In the genomic region with DNA sequence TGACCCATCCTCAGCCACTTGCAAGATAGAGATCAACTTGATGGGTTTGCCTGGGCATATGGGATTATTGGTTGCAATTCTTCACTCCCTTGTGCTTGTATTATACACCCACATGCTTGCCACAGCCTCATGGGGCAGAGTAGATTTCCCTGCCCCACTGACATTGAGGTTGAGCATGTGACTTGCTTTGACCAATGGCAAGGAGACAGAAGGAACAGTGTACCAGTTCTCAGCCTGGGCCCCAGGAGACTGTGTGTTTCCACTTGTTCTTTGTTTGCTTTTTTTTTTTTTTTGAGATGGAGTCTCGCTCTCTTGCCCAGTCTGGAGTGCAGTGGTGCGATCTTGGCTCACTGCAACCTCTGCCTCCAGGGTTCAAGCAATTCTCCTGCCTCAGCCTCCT, we compare ENCODE assay signal across 18 cellular contexts.
"Had no signal": no experiment of that assay in that cellular context is flagged by ENCODE, and none has a peak within 500 bp of the region (broad histone marks: within the 10 kb centered on the region; RNA-seq: fewer than 3 reads in every experiment).

No MANE protein-coding gene starts in this region.

- H3K9ac ChIP-seq: parathyroid adenoma had no signal

- H2AFZ ChIP-seq: hepatocyte, parathyroid adenoma had no signal

- H3K4me2 ChIP-seq: hepatocyte had no signal

- ATAC-seq: effector memory CD8-positive, alpha-beta T cell; left colon; lower lobe of right lung had no signal

- DNase-seq: activated CD4-positive, alpha-beta memory T cell treated with anti-CD3 and anti-CD28 coated beads for 36 hours; activated naive CD4-positive, alpha-beta T cell; activated naive CD8-positive, alpha-beta T cell treated with anti-CD3 and anti-CD28 coated beads, Interleukin-2, amount 10 ng/mL, durations not matched to agents 7 days and 5 days; activated T-cell treated with anti-CD3 and anti-CD28 coated beads for 4 hours; amygdala; dermis blood vessel endothelial cell; effector memory CD8-positive, alpha-beta T cell; left colon; lower lobe of right lung; spleen; stimulated activated CD8-positive, alpha-beta memory T cell treated with anti-CD3 and anti-CD28 coated beads, Interleukin-4, amount 100 ng/mL, for 48 hours; stimulated activated naive CD4-positive, alpha-beta T cell treated with Interleukin-2 at 50 U/mL for 16 hours; T-helper 2 cell; tibial artery; uterus had no signal

- H3K27ac ChIP-seq: hepatocyte, lower lobe of right lung, parathyroid adenoma, tibial artery, uterus, VCaP had no signal

- H3K36me3 ChIP-seq: lower lobe of right lung, spleen, tibial artery, uterus had no signal

- H3K79me2 ChIP-seq: hepatocyte, parathyroid adenoma had no signal

- H3K4me3 ChIP-seq: hepatocyte, lower lobe of right lung, spleen, tibial artery, uterus had no signal

- H3K27me3 ChIP-seq: hepatocyte, spleen, tibial artery, uterus had no signal

- H3K4me1 ChIP-seq: tibial artery, uterus had no signal

- H3K9me3 ChIP-seq: lower lobe of right lung, spleen, tibial artery, uterus had no signal
